In the genomic region with DNA sequence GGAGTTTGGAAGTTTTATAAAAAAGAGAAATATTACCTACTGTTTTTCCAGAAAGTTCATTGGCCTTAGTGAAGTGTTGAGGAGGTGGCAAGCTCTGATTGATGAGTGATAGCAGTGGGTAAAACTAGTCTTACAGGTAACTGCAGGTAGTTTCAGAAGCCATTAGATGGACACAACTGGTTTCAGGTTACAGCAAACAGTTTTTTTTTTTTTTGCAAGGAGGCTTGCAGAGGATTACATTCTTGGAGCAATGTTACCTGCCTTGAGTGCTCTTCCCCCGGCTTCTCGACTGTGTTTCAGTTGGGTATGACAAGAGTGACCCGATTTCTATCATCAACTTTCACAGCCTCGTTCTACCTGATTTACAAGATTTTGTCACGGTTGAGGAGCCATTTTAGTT, we compare ENCODE assay signal across 24 cellular contexts.
"Had no signal": no experiment of that assay in that cellular context is flagged by ENCODE, and none has a peak within 500 bp of the region (broad histone marks: within the 10 kb centered on the region; RNA-seq: fewer than 3 reads in every experiment).

No MANE protein-coding gene starts in this region.

- ATAC-seq: activated CD4-positive, alpha-beta T cell treated with anti-CD3 and anti-CD28 coated beads for 36 hours; activated CD8-positive, alpha-beta T cell treated with anti-CD3 and anti-CD28 coated beads for 36 hours; activated T-cell treated with anti-CD3 and anti-CD28 coated beads, Interleukin-2, amount 50 U/mL, for 4 hours; gastroesophageal sphincter; heart right ventricle; left ventricle myocardium superior; natural killer cell; right cardiac atrium had no signal

- H3K4me1 ChIP-seq: adrenal gland, gastroesophageal sphincter, heart right ventricle, prostate gland, transverse colon had no signal

- H3K9me3 Mint-ChIP-seq: endodermal cell had no signal

- H3K36me3 Mint-ChIP-seq: memory B cell, natural killer cell had no signal

- H3K4me1 Mint-ChIP-seq: activated CD4-positive, alpha-beta T cell treated with anti-CD3 and anti-CD28 coated beads for 36 hours; memory B cell; natural killer cell had no signal

- H3K27me3 Mint-ChIP-seq: activated CD4-positive, alpha-beta T cell treated with anti-CD3 and anti-CD28 coated beads for 36 hours; activated CD8-positive, alpha-beta T cell treated with anti-CD3 and anti-CD28 coated beads for 36 hours; memory B cell had no signal

- H3K4me3 ChIP-seq: adrenal gland, cardiac muscle cell, dorsolateral prefrontal cortex, gastroesophageal sphincter, heart right ventricle, prostate gland, transverse colon had no signal

- H3K27me3 ChIP-seq: adrenal gland, cardiac muscle cell, dorsolateral prefrontal cortex, gastroesophageal sphincter, heart right ventricle, transverse colon had no signal

- H3K4me3 Mint-ChIP-seq: activated CD4-positive, alpha-beta T cell treated with anti-CD3 and anti-CD28 coated beads for 36 hours; activated CD8-positive, alpha-beta T cell treated with anti-CD3 and anti-CD28 coated beads for 36 hours; activated T-cell treated with anti-CD3 and anti-CD28 coated beads, Interleukin-2, amount 50 U/mL, for 4 hours; endodermal cell; memory B cell; natural killer cell had no signal

- H3K27ac ChIP-seq: adrenal gland, cardiac muscle cell, dorsolateral prefrontal cortex, gastroesophageal sphincter, heart right ventricle, prostate gland, transverse colon, WERI-Rb-1 had no signal

- H3K36me3 ChIP-seq: adrenal gland, cardiac muscle cell, gastroesophageal sphincter, heart right ventricle, prostate gland, transverse colon, WERI-Rb-1 had no signal

- DNase-seq: activated CD4-positive, alpha-beta T cell treated with anti-CD3 and anti-CD28 coated beads for 36 hours; activated CD8-positive, alpha-beta T cell treated with anti-CD3 and anti-CD28 coated beads for 36 hours; activated effector memory CD4-positive, alpha-beta T cell treated with Interleukin-2 at 50 U/mL for 16 hours; activated naive CD4-positive, alpha-beta T cell treated with anti-CD3 and anti-CD28 coated beads, Interleukin-2, amount 50 U/mL, for 16 hours; activated T-cell treated with anti-CD3 and anti-CD28 coated beads, Interleukin-2, amount 50 U/mL, for 4 hours; adrenal gland; dorsolateral prefrontal cortex; heart right ventricle; left ventricle myocardium superior; natural killer cell; right cardiac atrium; small intestine; stimulated activated CD4-positive, alpha-beta T cell treated with anti-CD3 and anti-CD28 coated beads, Interleukin-4, amount 100 ng/mL, for 4 hours; stimulated activated CD8-positive, alpha-beta memory T cell treated with anti-CD3 and anti-CD28 coated beads, Interleukin-4, amount 100 ng/mL, for 48 hours; stimulated activated naive CD4-positive, alpha-beta T cell treated with Interleukin-2 at 50 U/mL for 16 hours; substantia nigra; T1000; transverse colon; WERI-Rb-1 had no signal

- H3K27ac Mint-ChIP-seq: activated CD4-positive, alpha-beta T cell treated with anti-CD3 and anti-CD28 coated beads for 36 hours; activated CD8-positive, alpha-beta T cell treated with anti-CD3 and anti-CD28 coated beads for 36 hours; endodermal cell; memory B cell; natural killer cell had no signal

- H3K9me3 ChIP-seq: adrenal gland, gastroesophageal sphincter, heart right ventricle, prostate gland, transverse colon had no signal
